Comparison of ENCODE assay signal across 8 cellular contexts in genomic region chr1:35451125-35451528, GRCh38.
DNase-seq lines count a peak whose midpoint lies in the region; ATAC-seq and TF ChIP-seq lines count a peak whose summit lies in the region.

No MANE protein-coding gene starts in this region.

- no peaks in the 10 kb centered on the region for H3K27me3 ChIP-seq in NT2/D1 (ENCODE audit: insufficient read depth, insufficient read length)

- no peak overlapping the region for H3K27ac Mint-ChIP-seq in Calu3 (ENCODE audit: unreplicated experiment)
- peak overlapping the region; percentile 70 to 94 (median 84) for H3K27ac Mint-ChIP-seq in naive thymus-derived CD8-positive, alpha-beta T cell
- H3K27ac Mint-ChIP-seq in stimulated activated effector memory CD8-positive, alpha-beta T cell treated with anti-CD3 and anti-CD28 coated beads, Interleukin-12 subunit alpha, Interleukin-12 subunit beta, amount 100 ng/mL, for 72 hours: no peak overlapping the region

- ATAC-seq in HG03097 (IDR thresholded peaks at IDR 0.05; ENCODE audit: low FRiP score, unreplicated experiment) (peak; percentile 56), GM18511 (IDR thresholded peaks at IDR 0.05; ENCODE audit: unreplicated experiment) (no peak)
- ATAC-seq in naive thymus-derived CD8-positive, alpha-beta T cell: peak; percentile 93 to 97
- ATAC-seq in stimulated activated effector memory CD8-positive, alpha-beta T cell treated with anti-CD3 and anti-CD28 coated beads, Interleukin-12 subunit alpha, Interleukin-12 subunit beta, amount 100 ng/mL, for 72 hours: peak; percentile 69

- H3K27me3 Mint-ChIP-seq in Calu3 (ENCODE audit: unreplicated experiment): no peaks in the 10 kb centered on the region
- no peaks in the 10 kb centered on the region for H3K27me3 Mint-ChIP-seq in naive thymus-derived CD8-positive, alpha-beta T cell

- POLR2A ChIA-PET in naive thymus-derived CD8-positive, alpha-beta T cell (lab: Charles Lee): interaction anchor here (0.5 to 3.0 kb wide), 6 partner anchors 85 to 426 kb away, joined by 3 to 17 read pairs (median 3); partner anchors contain the start of genes KIAA0319L and NCDN

- H3K9ac ChIP-seq in NT2/D1 (ENCODE audit: insufficient read length, low read depth): no peak overlapping the region

- CTCF ChIA-PET in Calu3 (lab: Charles Lee): interaction anchor here (0.6 to 3.8 kb wide), 7 partner anchors 16 to 266 kb away, joined by 3 to 63 read pairs (median 4); partner anchors contain the start of genes KIAA0319L and NCDN

- DNase-seq in Calu3 (peak; percentile 80), NT2/D1 (ENCODE audit: low read depth, low spot score) (peak; percentile 71), erythroblast (lab: John Stamatoyannopoulos, UW) (peak; percentile 82 to 88)
- peak; percentile 86 for DNase-seq in activated CD8-positive, alpha-beta memory T cell treated with anti-CD3 and anti-CD28 coated beads, Interleukin-2, amount 50 U/mL, for 48 hours
- DNase-seq in naive thymus-derived CD8-positive, alpha-beta T cell: peak; percentile 56 to 83 (median 72)
- DNase-seq in stimulated activated effector memory CD8-positive, alpha-beta T cell treated with anti-CD3 and anti-CD28 coated beads, Interleukin-12 subunit alpha, Interleukin-12 subunit beta, amount 100 ng/mL, for 72 hours (ENCODE audit: low spot score in 2 of 2): peak; percentile 67 to 87

- H3K36me3 ChIP-seq in NT2/D1 (ENCODE audit: insufficient read depth, insufficient read length, low read length): peaks cover 86% of the 10 kb centered on the region

- no peaks in the 10 kb centered on the region for H3K9me3 Mint-ChIP-seq in Calu3 (ENCODE audit: low read depth, unreplicated experiment)
- no peaks in the 10 kb centered on the region for H3K9me3 Mint-ChIP-seq in naive thymus-derived CD8-positive, alpha-beta T cell
- no peaks in the 10 kb centered on the region for H3K9me3 Mint-ChIP-seq in stimulated activated effector memory CD8-positive, alpha-beta T cell treated with anti-CD3 and anti-CD28 coated beads, Interleukin-12 subunit alpha, Interleukin-12 subunit beta, amount 100 ng/mL, for 72 hours

- peaks cover 12% of the 10 kb centered on the region for H3K36me3 Mint-ChIP-seq in Calu3 (ENCODE audit: insufficient read depth, unreplicated experiment)
- H3K36me3 Mint-ChIP-seq in naive thymus-derived CD8-positive, alpha-beta T cell: peaks cover 0 to 27% (median 15%) of the 10 kb centered on the region in 3 donors
- peaks cover 37% of the 10 kb centered on the region for H3K36me3 Mint-ChIP-seq in stimulated activated effector memory CD8-positive, alpha-beta T cell treated with anti-CD3 and anti-CD28 coated beads, Interleukin-12 subunit alpha, Interleukin-12 subunit beta, amount 100 ng/mL, for 72 hours

- H3K4me1 Mint-ChIP-seq in Calu3 (ENCODE audit: low read depth, unreplicated experiment): no peaks in the 10 kb centered on the region
- peaks cover 5 to 36% (median 27%) of the 10 kb centered on the region in 4 donors for H3K4me1 Mint-ChIP-seq in naive thymus-derived CD8-positive, alpha-beta T cell
- peaks cover 27% of the 10 kb centered on the region for H3K4me1 Mint-ChIP-seq in stimulated activated effector memory CD8-positive, alpha-beta T cell treated with anti-CD3 and anti-CD28 coated beads, Interleukin-12 subunit alpha, Interleukin-12 subunit beta, amount 100 ng/mL, for 72 hours

- no peak for TF ChIP-seq POLR2A in erythroblast (IDR thresholded peaks at IDR 0.05; ENCODE audit: low read length)

- intact Hi-C loops in Calu3 (cut with micrococcal nuclease; ENCODE audit: unreplicated experiment): loop anchor here (1.0 to 5.0 kb wide), 4 partner anchors 106 to 324 kb away; partner anchors contain the start of genes C1orf216, KIAA0319L and NCDN

- H3K9me3 ChIP-seq in NT2/D1 (ENCODE audit: insufficient read depth, low read length): no peaks in the 10 kb centered on the region

- no peak overlapping the region for H3K4me3 ChIP-seq in NT2/D1 (ENCODE audit: insufficient read length, low read depth)

- no peak overlapping the region for H3K4me3 Mint-ChIP-seq in Calu3 (ENCODE audit: low read depth, unreplicated experiment)
- H3K4me3 Mint-ChIP-seq in naive thymus-derived CD8-positive, alpha-beta T cell: peak overlapping the region in 9 of 10 donors; percentile 30 to 82 (median 64)
- peak overlapping the region; percentile 7 for H3K4me3 Mint-ChIP-seq in stimulated activated effector memory CD8-positive, alpha-beta T cell treated with anti-CD3 and anti-CD28 coated beads, Interleukin-12 subunit alpha, Interleukin-12 subunit beta, amount 100 ng/mL, for 72 hours

- BruUV-seq in Calu3 (replicated peaks; lab: Mats Ljungman, UMichigan): no TSS peak

- no peaks in the 10 kb centered on the region for H3K4me1 ChIP-seq in NT2/D1 (ENCODE audit: insufficient read depth, insufficient read length)

- peak; percentile 81 for TF ChIP-seq CTCF in Calu3 (IDR thresholded peaks at IDR 0.05; ENCODE audit: unreplicated experiment)

Comparison
In these comparisons a context has a peak if more than half of its experiments do, and no peak if none do; other contexts are left out.
1. H3K27ac Mint-ChIP-seq: peak in naive thymus-derived CD8-positive, alpha-beta T cell (10 of 10); none in Calu3 (single experiment) and stimulated activated effector memory CD8-positive, alpha-beta T cell treated with anti-CD3 and anti-CD28 coated beads, Interleukin-12 subunit alpha, Interleukin-12 subunit beta, amount 100 ng/mL, for 72 hours (single experiment).
2. Peak in every context shown above with its lines, with median percentiles within 50 percentile points of each other: DNase-seq.